In the genomic region with DNA sequence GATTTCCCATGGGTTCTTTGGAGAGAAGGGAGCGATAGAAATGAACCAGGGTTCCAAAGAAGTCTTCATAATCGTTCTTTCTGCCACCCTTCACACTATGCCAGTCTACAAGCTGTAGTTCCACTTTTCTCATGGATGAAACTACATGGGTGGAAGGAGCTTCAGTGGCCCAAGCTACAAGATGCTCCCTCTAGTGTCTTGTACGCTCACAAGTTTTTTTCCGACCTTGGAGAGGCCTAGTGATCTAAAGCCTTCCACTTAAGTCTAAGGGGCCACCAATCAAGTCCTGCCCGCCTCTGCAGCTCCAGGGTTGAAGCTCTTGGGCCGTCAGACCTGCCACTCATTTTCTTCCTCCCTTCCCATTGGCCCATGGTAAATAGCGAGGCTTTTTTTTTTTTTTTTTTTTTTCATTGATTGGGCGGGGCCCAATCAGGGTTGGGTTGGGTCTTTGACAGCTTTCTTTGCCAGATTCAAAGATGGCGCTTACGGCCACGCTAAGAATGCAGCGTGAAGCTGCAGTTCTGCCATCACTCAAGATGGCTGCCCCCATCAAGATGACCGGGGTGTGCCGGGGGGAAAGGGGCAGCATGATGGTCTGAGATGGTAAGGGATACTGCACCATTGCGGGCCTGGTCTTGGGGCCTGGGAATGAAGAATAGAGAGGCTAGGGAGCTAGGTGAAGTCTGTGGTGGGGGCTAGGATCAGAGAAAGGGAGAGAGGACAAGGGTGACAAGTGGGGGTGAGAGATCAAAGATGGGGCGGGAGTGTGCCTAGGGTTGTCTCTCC, we compare ENCODE assay signal across 1 cellular context.
TF ChIP-seq lines count a peak whose summit lies in the region.

Gene TOMM40L (plus strand): TSS at position 527 of the 786 bp plus-strand sequence. CDS start 430 bp downstream, outside the sequence.

TF ChIP-seq in K562, 482 proteins besides CTCF, POLR2A, EP300 and RAD21 (continued from another document and continues in another):
- TF ChIP-seq CHD7 (IDR thresholded peaks at IDR 0.05; ENCODE audit: low read depth, low read length) (no peak), SMARCC2 (IDR thresholded peaks at IDR 0.05; ENCODE audit: low read depth) (no peak), PTBP1 (IDR thresholded peaks at IDR 0.05; ENCODE audit: low read depth, low read length) (no peak), ZNF740 (CRISPR knock-in tag; IDR thresholded peaks at IDR 0.05) (peak; percentile 71; the same call in 1 of the 2 replicates), ZNF740 (tag; IDR thresholded peaks at IDR 0.05) (0 out of 4 replicates have a peak, but pooled peaks of 1 of the 2 experiments have one; percentile 44), E2F5 (CRISPR knock-in tag; IDR thresholded peaks at IDR 0.05) (no peak), TOE1 (IDR thresholded peaks at IDR 0.05; ENCODE audit: borderline replicate concordance) (no peak), TOE1 (CRISPR knock-in tag; IDR thresholded peaks at IDR 0.05; ENCODE audit: borderline replicate concordance, low read depth) (no peak), AFF4 (CRISPR knock-in tag; IDR thresholded peaks at IDR 0.05) (no peak), SRSF7 (optimal IDR thresholded peaks at IDR 0.05; ENCODE audit: low read depth, low read length) (no peak), RBM39 (optimal IDR thresholded peaks at IDR 0.05; ENCODE audit: low read depth, low read length) (no peak), HDAC1 (IDR thresholded peaks at IDR 0.05) (peak in 1 of 2 experiments; percentile 98; a peak in 2 of 4 replicates), MED1 (CRISPR knock-in tag; IDR thresholded peaks at IDR 0.05; ENCODE audit: borderline replicate concordance) (no peak), POLR3G (IDR thresholded peaks at IDR 0.05; ENCODE audit: extremely low read depth, insufficient read length, insufficient replicate concordance) (no peak), EWSR1 (IDR thresholded peaks at IDR 0.05; ENCODE audit: borderline replicate concordance, low read depth, partially characterized antibody) (no peak), KLF6 (CRISPR knock-in tag; IDR thresholded peaks at IDR 0.05; ENCODE audit: borderline replicate concordance) (no peak), SMC3 (conservative IDR thresholded peaks at IDR 0.05; ENCODE audit: insufficient read depth, low read depth, low read length) (0 out of 2 replicates have a peak, but pooled peaks have one; percentile 33), POLR2G (IDR thresholded peaks at IDR 0.05; ENCODE audit: low read depth, low read length) (peak; percentile 54; the same call in 1 of the 2 replicates), ATF2 (CRISPR knock-in tag; IDR thresholded peaks at IDR 0.05) (no peak), BRD9 (IDR thresholded peaks at IDR 0.05; ENCODE audit: low read depth, partially characterized antibody) (peak; percentile 30), HES1 (IDR thresholded peaks at IDR 0.05; ENCODE audit: low read depth) (no peak), CC2D1A (IDR thresholded peaks at IDR 0.05) (peak; percentile 70; the same call in 1 of the 2 replicates)
- TF ChIP-seq, protein P1, sequence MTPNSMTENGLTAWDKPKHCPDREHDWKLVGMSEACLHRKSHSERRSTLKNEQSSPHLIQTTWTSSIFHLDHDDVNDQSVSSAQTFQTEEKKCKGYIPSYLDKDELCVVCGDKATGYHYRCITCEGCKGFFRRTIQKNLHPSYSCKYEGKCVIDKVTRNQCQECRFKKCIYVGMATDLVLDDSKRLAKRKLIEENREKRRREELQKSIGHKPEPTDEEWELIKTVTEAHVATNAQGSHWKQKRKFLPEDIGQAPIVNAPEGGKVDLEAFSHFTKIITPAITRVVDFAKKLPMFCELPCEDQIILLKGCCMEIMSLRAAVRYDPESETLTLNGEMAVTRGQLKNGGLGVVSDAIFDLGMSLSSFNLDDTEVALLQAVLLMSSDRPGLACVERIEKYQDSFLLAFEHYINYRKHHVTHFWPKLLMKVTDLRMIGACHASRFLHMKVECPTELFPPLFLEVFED (CRISPR knock-in tag; conservative IDR thresholded peaks at IDR 0.05) = no peak; the same call in 1 of the 2 replicates
- TF ChIP-seq, protein P2, sequence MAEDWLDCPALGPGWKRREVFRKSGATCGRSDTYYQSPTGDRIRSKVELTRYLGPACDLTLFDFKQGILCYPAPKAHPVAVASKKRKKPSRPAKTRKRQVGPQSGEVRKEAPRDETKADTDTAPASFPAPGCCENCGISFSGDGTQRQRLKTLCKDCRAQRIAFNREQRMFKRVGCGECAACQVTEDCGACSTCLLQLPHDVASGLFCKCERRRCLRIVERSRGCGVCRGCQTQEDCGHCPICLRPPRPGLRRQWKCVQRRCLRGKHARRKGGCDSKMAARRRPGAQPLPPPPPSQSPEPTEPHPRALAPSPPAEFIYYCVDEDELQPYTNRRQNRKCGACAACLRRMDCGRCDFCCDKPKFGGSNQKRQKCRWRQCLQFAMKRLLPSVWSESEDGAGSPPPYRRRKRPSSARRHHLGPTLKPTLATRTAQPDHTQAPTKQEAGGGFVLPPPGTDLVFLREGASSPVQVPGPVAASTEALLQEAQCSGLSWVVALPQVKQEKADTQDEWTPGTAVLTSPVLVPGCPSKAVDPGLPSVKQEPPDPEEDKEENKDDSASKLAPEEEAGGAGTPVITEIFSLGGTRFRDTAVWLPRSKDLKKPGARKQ (CRISPR knock-in tag; IDR thresholded peaks at IDR 0.05) = no peak
